8 cellular contexts compared by ENCODE assay signal in the genomic region with DNA sequence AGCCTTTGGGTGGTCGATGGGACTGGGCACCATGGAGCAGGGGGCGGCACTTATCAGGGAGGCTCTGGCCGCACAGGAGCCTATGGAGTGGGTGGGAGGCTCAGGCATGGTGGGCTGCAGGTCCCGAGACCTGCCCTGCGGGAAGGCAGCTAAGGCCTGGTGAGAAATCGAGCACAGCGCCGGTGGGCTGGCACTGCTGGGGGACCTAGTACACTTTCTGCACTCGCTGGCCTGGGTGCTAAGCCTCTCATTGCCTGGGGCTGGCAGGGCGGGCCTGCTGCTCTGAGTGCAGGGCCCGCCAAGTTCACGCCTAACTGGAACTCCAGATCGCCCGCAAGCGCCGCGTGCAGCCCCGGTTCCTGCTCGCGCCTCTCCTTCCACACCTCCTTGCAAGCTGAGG. TPM values are rescaled to one million over a fixed set of nuclear protein-coding genes. Genes with fewer than 3 reads are reported as not detected.
"Had no signal": no experiment of that assay in that cellular context is flagged by ENCODE, and none has a peak within 500 bp of the region (broad histone marks: within the 10 kb centered on the region; RNA-seq: fewer than 3 reads in every experiment).

No MANE protein-coding gene starts in this region.

- FAIRE-seq: G401.6, GM12878, GM12891, GM12892, GM18507, GM19239 had no signal

- H3K4me3 ChIP-seq: GM12878 had no signal

- DNase-seq: GDM1, GF-D8 had no signal

RNA-seq across cellular contexts. Expression of a gene that starts 33.1 kb away (rescaled TPM):
- total RNA-seq: GM12878 had no signal
